Comparison of ENCODE assay signal across 1 cellular context in genomic region chr1:223129229-223129851, GRCh38.
A peak's percentile ranks its signal among the peaks of the same experiment; 100 is the strongest.
TF ChIP-seq lines count a peak whose summit lies in the region.

No MANE protein-coding gene starts in this region.

TF ChIP-seq in HepG2, 621 proteins besides CTCF, POLR2A, EP300 and RAD21 (continued from another document and continues in another):
- TF ChIP-seq, protein P1, sequence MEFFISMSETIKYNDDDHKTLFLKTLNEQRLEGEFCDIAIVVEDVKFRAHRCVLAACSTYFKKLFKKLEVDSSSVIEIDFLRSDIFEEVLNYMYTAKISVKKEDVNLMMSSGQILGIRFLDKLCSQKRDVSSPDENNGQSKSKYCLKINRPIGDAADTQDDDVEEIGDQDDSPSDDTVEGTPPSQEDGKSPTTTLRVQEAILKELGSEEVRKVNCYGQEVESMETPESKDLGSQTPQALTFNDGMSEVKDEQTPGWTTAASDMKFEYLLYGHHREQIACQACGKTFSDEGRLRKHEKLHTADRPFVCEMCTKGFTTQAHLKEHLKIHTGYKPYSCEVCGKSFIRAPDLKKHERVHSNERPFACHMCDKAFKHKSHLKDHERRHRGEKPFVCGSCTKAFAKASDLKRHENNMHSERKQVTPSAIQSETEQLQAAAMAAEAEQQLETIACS (CRISPR knock-in tag; IDR thresholded peaks at IDR 0.05), result no peak
- TF ChIP-seq ZBTB1 (CRISPR knock-in tag; IDR thresholded peaks at IDR 0.05; ENCODE audit: borderline replicate concordance), result no peak
- TF ChIP-seq, protein P2, sequence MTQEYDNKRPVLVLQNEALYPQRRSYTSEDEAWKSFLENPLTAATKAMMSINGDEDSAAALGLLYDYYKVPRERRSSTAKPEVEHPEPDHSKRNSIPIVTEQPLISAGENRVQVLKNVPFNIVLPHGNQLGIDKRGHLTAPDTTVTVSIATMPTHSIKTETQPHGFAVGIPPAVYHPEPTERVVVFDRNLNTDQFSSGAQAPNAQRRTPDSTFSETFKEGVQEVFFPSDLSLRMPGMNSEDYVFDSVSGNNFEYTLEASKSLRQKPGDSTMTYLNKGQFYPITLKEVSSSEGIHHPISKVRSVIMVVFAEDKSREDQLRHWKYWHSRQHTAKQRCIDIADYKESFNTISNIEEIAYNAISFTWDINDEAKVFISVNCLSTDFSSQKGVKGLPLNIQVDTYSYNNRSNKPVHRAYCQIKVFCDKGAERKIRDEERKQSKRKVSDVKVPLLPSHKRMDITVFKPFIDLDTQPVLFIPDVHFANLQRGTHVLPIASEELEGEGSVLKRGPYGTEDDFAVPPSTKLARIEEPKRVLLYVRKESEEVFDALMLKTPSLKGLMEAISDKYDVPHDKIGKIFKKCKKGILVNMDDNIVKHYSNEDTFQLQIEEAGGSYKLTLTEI (CRISPR knock-in tag; conservative IDR thresholded peaks at IDR 0.05), result no peak
- no peak for TF ChIP-seq ZBTB40 (IDR thresholded peaks at IDR 0.05)
- no peak for TF ChIP-seq ZBTB40 (CRISPR knock-in tag; IDR thresholded peaks at IDR 0.05)
- no peak for TF ChIP-seq ZNF576 (CRISPR knock-in tag; IDR thresholded peaks at IDR 0.05)
- TF ChIP-seq, protein P3, sequence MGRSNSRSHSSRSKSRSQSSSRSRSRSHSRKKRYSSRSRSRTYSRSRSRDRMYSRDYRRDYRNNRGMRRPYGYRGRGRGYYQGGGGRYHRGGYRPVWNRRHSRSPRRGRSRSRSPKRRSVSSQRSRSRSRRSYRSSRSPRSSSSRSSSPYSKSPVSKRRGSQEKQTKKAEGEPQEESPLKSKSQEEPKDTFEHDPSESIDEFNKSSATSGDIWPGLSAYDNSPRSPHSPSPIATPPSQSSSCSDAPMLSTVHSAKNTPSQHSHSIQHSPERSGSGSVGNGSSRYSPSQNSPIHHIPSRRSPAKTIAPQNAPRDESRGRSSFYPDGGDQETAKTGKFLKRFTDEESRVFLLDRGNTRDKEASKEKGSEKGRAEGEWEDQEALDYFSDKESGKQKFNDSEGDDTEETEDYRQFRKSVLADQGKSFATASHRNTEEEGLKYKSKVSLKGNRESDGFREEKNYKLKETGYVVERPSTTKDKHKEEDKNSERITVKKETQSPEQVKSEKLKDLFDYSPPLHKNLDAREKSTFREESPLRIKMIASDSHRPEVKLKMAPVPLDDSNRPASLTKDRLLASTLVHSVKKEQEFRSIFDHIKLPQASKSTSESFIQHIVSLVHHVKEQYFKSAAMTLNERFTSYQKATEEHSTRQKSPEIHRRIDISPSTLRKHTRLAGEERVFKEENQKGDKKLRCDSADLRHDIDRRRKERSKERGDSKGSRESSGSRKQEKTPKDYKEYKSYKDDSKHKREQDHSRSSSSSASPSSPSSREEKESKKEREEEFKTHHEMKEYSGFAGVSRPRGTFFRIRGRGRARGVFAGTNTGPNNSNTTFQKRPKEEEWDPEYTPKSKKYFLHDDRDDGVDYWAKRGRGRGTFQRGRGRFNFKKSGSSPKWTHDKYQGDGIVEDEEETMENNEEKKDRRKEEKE (IDR thresholded peaks at IDR 0.05), result no peak
- TF ChIP-seq ZNF431 (CRISPR knock-in tag; IDR thresholded peaks at IDR 0.05; ENCODE audit: borderline replicate concordance, low read depth), result no peak
- TF ChIP-seq SRSF9 (IDR thresholded peaks at IDR 0.05; ENCODE audit: borderline replicate concordance, insufficient read depth, low read depth, low read length, poor library complexity, severe bottlenecking), result no peak
- TF ChIP-seq, protein P4, sequence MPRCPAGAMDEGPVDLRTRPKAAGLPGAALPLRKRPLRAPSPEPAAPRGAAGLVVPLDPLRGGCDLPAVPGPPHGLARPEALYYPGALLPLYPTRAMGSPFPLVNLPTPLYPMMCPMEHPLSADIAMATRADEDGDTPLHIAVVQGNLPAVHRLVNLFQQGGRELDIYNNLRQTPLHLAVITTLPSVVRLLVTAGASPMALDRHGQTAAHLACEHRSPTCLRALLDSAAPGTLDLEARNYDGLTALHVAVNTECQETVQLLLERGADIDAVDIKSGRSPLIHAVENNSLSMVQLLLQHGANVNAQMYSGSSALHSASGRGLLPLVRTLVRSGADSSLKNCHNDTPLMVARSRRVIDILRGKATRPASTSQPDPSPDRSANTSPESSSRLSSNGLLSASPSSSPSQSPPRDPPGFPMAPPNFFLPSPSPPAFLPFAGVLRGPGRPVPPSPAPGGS (CRISPR knock-in tag; IDR thresholded peaks at IDR 0.05), result 0 out of 2 replicates have a peak, but pooled peaks have one; percentile 50
- TF ChIP-seq MIER3 (CRISPR knock-in tag; IDR thresholded peaks at IDR 0.05; ENCODE audit: borderline replicate concordance), result no peak
- no peak for TF ChIP-seq ZNF337 (CRISPR knock-in tag; IDR thresholded peaks at IDR 0.05; ENCODE audit: borderline replicate concordance, low read depth)
- TF ChIP-seq SOX5 (CRISPR knock-in tag; IDR thresholded peaks at IDR 0.05; ENCODE audit: borderline replicate concordance), result no peak
- no peak for TF ChIP-seq FOXK1 (CRISPR knock-in tag; IDR thresholded peaks at IDR 0.05; ENCODE audit: borderline replicate concordance, low read depth)
- TF ChIP-seq SALL2 (CRISPR knock-in tag; IDR thresholded peaks at IDR 0.05), result no peak
- no peak for TF ChIP-seq GPBP1L1 (CRISPR knock-in tag; IDR thresholded peaks at IDR 0.05)
- TF ChIP-seq TAF1 (CRISPR knock-in tag; IDR thresholded peaks at IDR 0.05), result no peak
- no peak for TF ChIP-seq ZNF790 (CRISPR knock-in tag; IDR thresholded peaks at IDR 0.05; ENCODE audit: borderline replicate concordance)
- no peak for TF ChIP-seq KDM5A (IDR thresholded peaks at IDR 0.05; ENCODE audit: borderline replicate concordance, low read length)
- TF ChIP-seq NR2F1 (CRISPR knock-in tag; IDR thresholded peaks at IDR 0.05), result no peak
- TF ChIP-seq PITX1 (CRISPR knock-in tag; IDR thresholded peaks at IDR 0.05), result no peak
- TF ChIP-seq HMG20B (CRISPR knock-in tag; conservative IDR thresholded peaks at IDR 0.05), result no peak
- TF ChIP-seq SP4 (CRISPR knock-in tag; IDR thresholded peaks at IDR 0.05), result peak; percentile 59; the same call in 1 of the 2 replicates
- no peak for TF ChIP-seq NR2F2 (IDR thresholded peaks at IDR 0.05; ENCODE audit: borderline replicate concordance, low read depth)
- TF ChIP-seq LRRFIP1 (CRISPR knock-in tag; conservative IDR thresholded peaks at IDR 0.05), result no peak
- TF ChIP-seq HMG20A (CRISPR knock-in tag; IDR thresholded peaks at IDR 0.05; ENCODE audit: borderline replicate concordance), result no peak
- TF ChIP-seq MLLT10 (CRISPR knock-in tag; IDR thresholded peaks at IDR 0.05), result no peak
- no peak for TF ChIP-seq ZNF383 (CRISPR knock-in tag; IDR thresholded peaks at IDR 0.05; ENCODE audit: borderline replicate concordance)
- TF ChIP-seq GABPB1 (CRISPR knock-in tag; IDR thresholded peaks at IDR 0.05), result peak; percentile 65; the same call in 1 of the 2 replicates
- TF ChIP-seq NFE2 (CRISPR knock-in tag; IDR thresholded peaks at IDR 0.05), result no peak
- TF ChIP-seq E2F2 (CRISPR knock-in tag; IDR thresholded peaks at IDR 0.05; ENCODE audit: borderline replicate concordance), result no peak
- no peak for TF ChIP-seq ZNF44 (CRISPR knock-in tag; IDR thresholded peaks at IDR 0.05)
